In the genomic region with DNA sequence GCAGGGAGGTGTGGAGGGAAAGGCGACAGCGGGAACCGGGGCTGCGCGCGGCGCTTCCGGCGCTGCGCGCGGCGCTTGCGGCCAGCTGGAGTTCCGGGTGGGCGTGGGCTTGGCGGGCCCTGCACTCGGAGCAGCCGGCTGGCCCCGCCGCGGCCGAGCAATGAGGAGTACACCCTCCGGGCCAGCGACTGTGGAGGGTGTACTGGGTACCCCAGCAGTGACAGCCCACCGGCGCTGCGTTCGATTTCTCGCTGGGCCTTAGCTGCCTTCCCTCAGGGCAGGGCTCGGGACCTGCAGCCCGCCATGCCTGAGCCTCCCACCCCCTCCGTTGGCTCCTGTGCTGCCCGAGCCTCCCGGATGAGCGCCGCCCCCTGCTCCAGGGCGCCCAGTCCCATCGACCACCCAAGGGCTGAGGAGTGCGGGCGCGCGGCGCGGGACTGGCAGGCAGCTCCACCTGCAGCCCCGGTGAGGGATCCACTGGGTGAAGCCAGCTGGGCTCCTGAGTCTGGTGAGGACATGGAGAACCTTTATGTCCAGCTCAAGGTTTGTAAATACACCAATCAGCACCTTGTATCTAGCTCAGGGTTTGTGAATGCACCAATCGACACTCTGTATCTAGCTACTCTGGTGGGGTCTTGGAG, we compare ENCODE assay signal across 8 cellular contexts.
A peak's percentile ranks its signal among the peaks of the same experiment; 100 is the strongest.
DNase-seq lines count a peak whose midpoint lies in the region; ATAC-seq, FAIRE-seq and TF ChIP-seq lines count a peak whose summit lies in the region.
"Not testable (repeated sequence)": the region's sequence is repeated elsewhere in the genome, so short reads cannot be mapped to it uniquely, and the experiment has no call there.

No MANE protein-coding gene starts in this region.

- not testable (repeated sequence) for H3K36me3 ChIP-seq in BJ (ENCODE audit: control insufficient read depth, insufficient read depth, low read length); body of pancreas (replicated peaks in 1 of 2; ENCODE audit: insufficient read depth in 1 of 2, low read depth in 2 of 2); kidney (ENCODE audit: control insufficient read depth in 1 of 2, insufficient read depth in 2 of 2, low read length in 2 of 2)

- FAIRE-seq in kidney (lab: Jason Lieb, UNC) = not testable (repeated sequence)

- peak overlapping the region; percentile 62 for H3K27ac Mint-ChIP-seq in activated CD8-positive, alpha-beta memory T cell treated with anti-CD3 and anti-CD28 coated beads, Interleukin-2, amount 10 ng/mL, durations not matched to agents 7 days and 5 days

- whole genome bisulfite sequencing in body of pancreas, 2 donors = 85 to 86% methylated on average over 22 to 43 of the region's 47 CpGs

- not testable (repeated sequence) for H3K36me3 Mint-ChIP-seq in activated CD8-positive, alpha-beta memory T cell treated with anti-CD3 and anti-CD28 coated beads, Interleukin-2, amount 10 ng/mL, durations not matched to agents 7 days and 5 days

- H3K9me3 ChIP-seq in body of pancreas; kidney (ENCODE audit: control insufficient read depth in 1 of 2, low read length in 2 of 2): not testable (repeated sequence)

- not testable (repeated sequence) for TF ChIP-seq CTCF in BJ (IDR thresholded peaks at IDR 0.05; ENCODE audit: insufficient read depth, low read depth, low read length); body of pancreas (IDR thresholded peaks at IDR 0.05); foreskin keratinocyte (conservative IDR thresholded peaks at IDR 0.05); kidney (IDR thresholded peaks at IDR 0.05; ENCODE audit: borderline replicate concordance, extremely low read depth, insufficient read depth)

- not testable (repeated sequence) for H3K27me3 Mint-ChIP-seq in activated CD8-positive, alpha-beta memory T cell treated with anti-CD3 and anti-CD28 coated beads, Interleukin-2, amount 10 ng/mL, durations not matched to agents 7 days and 5 days

- H3K4me3 Mint-ChIP-seq in activated CD8-positive, alpha-beta memory T cell treated with anti-CD3 and anti-CD28 coated beads, Interleukin-2, amount 10 ng/mL, durations not matched to agents 7 days and 5 days = peak overlapping the region; percentile 53

- H3K9ac ChIP-seq in kidney (ENCODE audit: low read length in 2 of 2) = not testable (repeated sequence)

- not testable (repeated sequence) for H3K4me1 ChIP-seq in body of pancreas; foreskin keratinocyte; kidney (ENCODE audit: control insufficient read depth in 1 of 2, insufficient read depth in 1 of 2, low read depth in 1 of 2, low read length in 2 of 2)

- TF ChIP-seq POLR2A in body of pancreas (IDR thresholded peaks at IDR 0.05) = not testable (repeated sequence)

- not testable (repeated sequence) for H3K4me1 Mint-ChIP-seq in activated CD8-positive, alpha-beta memory T cell treated with anti-CD3 and anti-CD28 coated beads, Interleukin-2, amount 10 ng/mL, durations not matched to agents 7 days and 5 days

- CTCF ChIA-PET in BJ (lab: Yijun Ruan, JAX) = interaction anchor here (0.5 kb wide), 1 partner anchor 43 kb away, joined by 4 read pairs; no protein-coding TSS in a partner anchor
- CTCF ChIA-PET in activated CD8-positive, alpha-beta memory T cell treated with anti-CD3 and anti-CD28 coated beads, Interleukin-2, amount 10 ng/mL, durations not matched to agents 7 days and 5 days (lab: Charles Lee) = not testable (repeated sequence)

- POLR2A ChIA-PET in BJ (lab: Charles Lee) = not testable (repeated sequence)

- H3K27me3 ChIP-seq in BJ (ENCODE audit: control insufficient read depth, insufficient read depth, low read length); body of pancreas; foreskin keratinocyte: not testable (repeated sequence)

- intact Hi-C loops in body of pancreas (cut with DNase I); kidney (cut with DNase I): not testable (repeated sequence)

- ATAC-seq in activated CD8-positive, alpha-beta memory T cell treated with anti-CD3 and anti-CD28 coated beads, Interleukin-2, amount 10 ng/mL, durations not matched to agents 7 days and 5 days = peak; percentile 73
- ATAC-seq in body of pancreas (peak; percentile 58), foreskin keratinocyte (peak; percentile 64)

- peaks cover 26% of the 10 kb centered on the region for H3K9me3 Mint-ChIP-seq in activated CD8-positive, alpha-beta memory T cell treated with anti-CD3 and anti-CD28 coated beads, Interleukin-2, amount 10 ng/mL, durations not matched to agents 7 days and 5 days (ENCODE audit: low read depth)

- DNase-seq in BJ (ENCODE audit: low read depth); skeletal muscle cell (ENCODE audit: low read depth): not testable (repeated sequence)
- DNase-seq in HuH-7 (ENCODE audit: low spot score) = peak; percentile 0
- peak; percentile 79 for DNase-seq in OCI-M1 (lab: John Stamatoyannopoulos, UW)
- peak; percentile 40 for DNase-seq in activated CD8-positive, alpha-beta memory T cell treated with anti-CD3 and anti-CD28 coated beads, Interleukin-2, amount 10 ng/mL, durations not matched to agents 7 days and 5 days
- DNase-seq in body of pancreas = peak in 1 of 4 donors; percentile 25
- peak in 1 of 2 donors; percentile 29 for DNase-seq in foreskin keratinocyte
- DNase-seq in kidney = peak; percentile 56

- H3K4me3 ChIP-seq in BJ (ENCODE audit: low read depth, low read length) (peak overlapping the region; percentile 36), skeletal muscle cell (ENCODE audit: low read depth, low read length) (peak overlapping the region; percentile 10)
- H3K4me3 ChIP-seq in body of pancreas; kidney (ENCODE audit: low read length in 2 of 2): not testable (repeated sequence)

- not testable (repeated sequence) for H3K27ac ChIP-seq in body of pancreas; foreskin keratinocyte; kidney (ENCODE audit: low read depth in 2 of 2, low read length in 2 of 2)
